In genomic region chr21:41686664-41687063, GRCh38 we compare ENCODE assay signal across 26 cellular contexts.
"Had no signal": no experiment of that assay in that cellular context is flagged by ENCODE, and none has a peak within 500 bp of the region (broad histone marks: within the 10 kb centered on the region; RNA-seq: fewer than 3 reads in every experiment).

No MANE protein-coding gene starts in this region.

- H3K36me3 ChIP-seq: neural progenitor cell, pancreas, tibial artery, upper lobe of right lung, vagina had no signal

- H3K9ac ChIP-seq: neural progenitor cell had no signal

- H3K27me3 ChIP-seq: foreskin keratinocyte, neural progenitor cell, pancreas, tibial artery, upper lobe of right lung, vagina had no signal

- ATAC-seq: foreskin keratinocyte; left cardiac atrium; left ventricle myocardium superior; psoas muscle; stimulated activated memory B cell treated with anti-CD40 and anti-IgM and Interleukin-4, amounts not matched to agents 10 μg/mL and 1 μg/mL and 100 μg/mL, for 72 hours; upper lobe of right lung had no signal

- H3K36me3 Mint-ChIP-seq: immature natural killer cell; natural killer cell treated with Interleukin-12 subunit alpha and Interleukin-12 subunit beta and Interleukin-15 and Interleukin-18, amount 100 ng/mL, for 72 hours; neural progenitor cell; stimulated activated memory B cell treated with anti-CD40 and anti-IgM and Interleukin-4, amounts not matched to agents 10 μg/mL and 1 μg/mL and 100 μg/mL, for 72 hours had no signal

- H3K4me2 ChIP-seq: neural progenitor cell, smooth muscle cell had no signal

- H3K27ac Mint-ChIP-seq: endodermal cell; immature natural killer cell; natural killer cell treated with Interleukin-12 subunit alpha and Interleukin-12 subunit beta and Interleukin-15 and Interleukin-18, amount 100 ng/mL, for 72 hours; neural progenitor cell; stimulated activated memory B cell treated with anti-CD40 and anti-IgM and Interleukin-4, amounts not matched to agents 10 μg/mL and 1 μg/mL and 100 μg/mL, for 72 hours; stimulated activated naive CD8-positive, alpha-beta T cell treated with anti-CD3 and anti-CD28 coated beads, Interleukin-15, Interleukin-2, amounts not matched to agents 100 ng/mL and 50 ng/mL, for 24 hours had no signal

- H3K27ac ChIP-seq: coronary artery, foreskin keratinocyte, neural progenitor cell, psoas muscle, tibial artery, upper lobe of right lung, vagina had no signal

- H3K4me3 Mint-ChIP-seq: endodermal cell; immature natural killer cell; natural killer cell treated with Interleukin-12 subunit alpha and Interleukin-12 subunit beta and Interleukin-15 and Interleukin-18, amount 100 ng/mL, for 72 hours; neural progenitor cell; stimulated activated memory B cell treated with anti-CD40 and anti-IgM and Interleukin-4, amounts not matched to agents 10 μg/mL and 1 μg/mL and 100 μg/mL, for 72 hours; stimulated activated naive CD8-positive, alpha-beta T cell treated with anti-CD3 and anti-CD28 coated beads, Interleukin-15, Interleukin-2, amounts not matched to agents 100 ng/mL and 50 ng/mL, for 24 hours had no signal

- H3K9me3 ChIP-seq: pancreas, psoas muscle, tibial artery, upper lobe of right lung, vagina had no signal

- H2AFZ ChIP-seq: neural progenitor cell had no signal

- H3K9me3 Mint-ChIP-seq: endodermal cell; immature natural killer cell; natural killer cell treated with Interleukin-12 subunit alpha and Interleukin-12 subunit beta and Interleukin-15 and Interleukin-18, amount 100 ng/mL, for 72 hours; stimulated activated memory B cell treated with anti-CD40 and anti-IgM and Interleukin-4, amounts not matched to agents 10 μg/mL and 1 μg/mL and 100 μg/mL, for 72 hours; stimulated activated naive CD8-positive, alpha-beta T cell treated with anti-CD3 and anti-CD28 coated beads, Interleukin-15, Interleukin-2, amounts not matched to agents 100 ng/mL and 50 ng/mL, for 24 hours had no signal

- DNase-seq: effector CD4-positive, alpha-beta T cell; erythroblast; foreskin keratinocyte; immature natural killer cell; kidney; left cardiac atrium; left ventricle myocardium superior; mesenchymal stem cell; midbrain; occipital lobe; pancreas; psoas muscle; retina; stimulated activated CD4-positive, alpha-beta T cell treated with anti-CD3 and anti-CD28 coated beads, Interleukin-2, amount 100 ng/mL, for 48 hours; tibial artery; upper lobe of right lung had no signal

- FAIRE-seq: endothelial cell of umbilical vein, kidney, pancreas had no signal

- H3K4me1 ChIP-seq: neural progenitor cell, psoas muscle, upper lobe of right lung had no signal

- H3K4me1 Mint-ChIP-seq: immature natural killer cell; stimulated activated memory B cell treated with anti-CD40 and anti-IgM and Interleukin-4, amounts not matched to agents 10 μg/mL and 1 μg/mL and 100 μg/mL, for 72 hours had no signal

- H3K4me3 ChIP-seq: coronary artery, lung, neural progenitor cell, pancreas, psoas muscle, smooth muscle cell, tibial artery, upper lobe of right lung, vagina had no signal
